17 cellular contexts compared by ENCODE assay signal in the genomic region with DNA sequence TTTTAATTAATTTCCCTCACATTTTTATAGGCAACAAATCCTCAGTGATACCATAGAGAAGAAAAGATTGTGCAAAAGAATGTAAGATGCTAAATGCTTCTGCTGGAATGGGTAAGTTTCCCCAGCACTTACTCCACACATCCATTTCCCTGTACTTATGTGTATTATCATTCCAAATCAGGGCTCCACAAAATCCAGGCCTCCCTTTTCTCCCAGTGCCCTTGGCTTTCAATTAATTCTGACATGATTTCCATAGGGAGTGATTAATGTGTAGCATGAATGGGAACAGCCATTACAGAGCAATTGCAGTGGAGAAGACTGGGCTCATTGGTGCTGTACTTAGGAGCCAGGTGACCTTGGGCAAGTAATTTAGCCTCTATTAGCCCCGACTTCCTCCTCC. TPM values are rescaled to one million over a fixed set of nuclear protein-coding genes. Genes with fewer than 3 reads are reported as not detected.
DNase-seq lines count a peak whose midpoint lies in the region; ATAC-seq and TF ChIP-seq lines count a peak whose summit lies in the region.
"Had no signal": no experiment of that assay in that cellular context is flagged by ENCODE, and none has a peak within 500 bp of the region (broad histone marks: within the 10 kb centered on the region; RNA-seq: fewer than 3 reads in every experiment).

No MANE protein-coding gene starts in this region.

- H3K79me2 ChIP-seq in HCT116 (ENCODE audit: insufficient read depth, low read length) = no peaks in the 10 kb centered on the region

- TF ChIP-seq CTCF in BE2C (IDR thresholded peaks at IDR 0.05; ENCODE audit: low read depth, low read length) (no peak), HCT116 (IDR thresholded peaks at IDR 0.05 in 2 of 3, conservative IDR thresholded peaks at IDR 0.05 in 1 of 3; ENCODE audit: borderline replicate concordance in 1 of 3, insufficient read depth in 1 of 3, low read depth in 2 of 3, low read length in 2 of 3) (no peak), nephron (IDR thresholded peaks at IDR 0.05; ENCODE audit: unreplicated experiment in 3 of 3) (no peak), GM13977 (IDR thresholded peaks at IDR 0.05; ENCODE audit: extremely low read depth, insufficient read depth, missing control alignments) (no peak)

- H3K27ac ChIP-seq in HCT116 (ENCODE audit: low read depth, low read length) = no peak overlapping the region
- H3K27ac ChIP-seq: BLaER1 treated with 17β-estradiol and CSF1 and Interleukin-3, amounts not matched to agents 10 nM and 100 nM; C4-2B had no signal

- H3K27me3 ChIP-seq in BE2C = no peaks in the 10 kb centered on the region
- H3K27me3 ChIP-seq in HCT116 (ENCODE audit: insufficient read depth, low read length) = no peaks in the 10 kb centered on the region
- H3K27me3 ChIP-seq: BLaER1 treated with 17β-estradiol and CSF1 and Interleukin-3, amounts not matched to agents 10 nM and 100 nM had no signal

- H3K36me3 Mint-ChIP-seq in nephron (ENCODE audit: low read depth) (no peaks in the 10 kb centered on the region), T-cell (no peaks in the 10 kb centered on the region)
- H3K36me3 Mint-ChIP-seq: CD8-positive, alpha-beta T cell had no signal

- BruUV-seq in HCT116 (replicated peaks; lab: Mats Ljungman, UMichigan) = no TSS peak

- POLR2A ChIA-PET in HCT116 (lab: Charles Lee) = no interaction called here
- POLR2A ChIA-PET in T-cell (lab: Charles Lee) = no interaction called here

- no peaks in the 10 kb centered on the region for H4K20me1 ChIP-seq in HCT116 (ENCODE audit: insufficient read depth)
- H4K20me1 ChIP-seq: BLaER1 treated with 17β-estradiol and CSF1 and Interleukin-3, amounts not matched to agents 10 nM and 100 nM had no signal

- H3K9me3 ChIP-seq in BE2C = no peaks in the 10 kb centered on the region
- no peaks in the 10 kb centered on the region for H3K9me3 ChIP-seq in HCT116 (ENCODE audit: control insufficient read depth in 1 of 2, insufficient read depth in 1 of 2, low read depth in 1 of 2, low read length in 2 of 2)
- H3K9me3 ChIP-seq: Caco-2 had no signal

- in situ Hi-C loops in GM13977 (cut with MboI; ENCODE audit: low pct_unique_long_range_greater_than_20kb, low sequenced_read_pairs, unreplicated experiment) = no loop called here

- H3K4me1 Mint-ChIP-seq in nephron = peaks cover 39% of the 10 kb centered on the region
- peaks cover 21 to 31% (median 24%) of the 10 kb centered on the region in 3 donors for H3K4me1 Mint-ChIP-seq in T-cell

- H3K4me1 ChIP-seq in BE2C (0 out of 2 replicates have a peak, but pooled peaks cover 3% of the 10 kb centered on the region), HCT116 (ENCODE audit: control insufficient read depth in 1 of 2, insufficient read depth in 2 of 2, low read length in 2 of 2) (peaks cover 0 to 10% of the 10 kb centered on the region in 2 experiments; a peak in 1 of 4 replicates)
- H3K4me1 ChIP-seq: Caco-2 had no signal

- CTCF ChIA-PET in HCT116 (lab: Charles Lee) (no interaction called here), T-cell (lab: Charles Lee) (no interaction called here)

- peak overlapping the region; percentile 14 for H2AFZ ChIP-seq in HCT116 (ENCODE audit: low read depth, low read length, poor library complexity, severe bottlenecking)

- no peak for TF ChIP-seq RAD21 in HCT116 (IDR thresholded peaks at IDR 0.05; ENCODE audit: low read depth)

- ATAC-seq in HCT116 (no peak), T-cell (replicated peaks in 1 of 4) (no peak)
- ATAC-seq: CD8-positive, alpha-beta T cell had no signal

- intact Hi-C loops in HCT116 (cut with micrococcal nuclease) = loop anchor here (5.0 kb wide), 1 partner anchor 582 kb away; no protein-coding TSS in a partner anchor

- H3K27ac Mint-ChIP-seq in nephron (peak overlapping the region in 2 of 3 experiments; percentile 54 to 58), T-cell (no peak overlapping the region)
- H3K27ac Mint-ChIP-seq: CD4-positive, alpha-beta T cell; CD8-positive, alpha-beta T cell had no signal

- H3K9ac ChIP-seq in HCT116 (ENCODE audit: low read length) = no peak overlapping the region
- H3K9ac ChIP-seq: BLaER1 treated with 17β-estradiol and CSF1 and Interleukin-3, amounts not matched to agents 10 nM and 100 nM had no signal

- DNase-seq in BE2C (peak; percentile 13), HCT116 (ENCODE audit: low read depth, low spot score) (no peak), SK-N-DZ (ENCODE audit: low spot score) (peak; percentile 49), kidney glomerular epithelial cell (lab: John Stamatoyannopoulos, UW) (no peak), T-cell (no peak), GM13977 (ENCODE audit: low spot score) (no peak)
- DNase-seq: 8988T; ACHN; Caco-2; Calu3; CD4-positive, alpha-beta T cell; CD8-positive, alpha-beta T cell; DMS79 treated with DMSO at 0.1 percent for 48 hours; GF-D8 had no signal

- H3K4me3 Mint-ChIP-seq in nephron (no peak overlapping the region), T-cell (no peak overlapping the region)
- H3K4me3 Mint-ChIP-seq: CD4-positive, alpha-beta T cell; CD8-positive, alpha-beta T cell had no signal

- H3K9me3 Mint-ChIP-seq in nephron (no peaks in the 10 kb centered on the region), T-cell (no peaks in the 10 kb centered on the region)
- H3K9me3 Mint-ChIP-seq: CD4-positive, alpha-beta T cell; CD8-positive, alpha-beta T cell had no signal

- H3K4me2 ChIP-seq in HCT116 (ENCODE audit: low read length) = no peak overlapping the region
- H3K4me2 ChIP-seq: BLaER1 treated with 17β-estradiol and CSF1 and Interleukin-3, amounts not matched to agents 10 nM and 100 nM had no signal

- H3K36me3 ChIP-seq in BE2C (no peaks in the 10 kb centered on the region), HCT116 (ENCODE audit: control insufficient read depth in 1 of 2, insufficient read depth in 2 of 2, low read length in 2 of 2) (no peaks in the 10 kb centered on the region)
- H3K36me3 ChIP-seq: BLaER1 treated with 17β-estradiol and CSF1 and Interleukin-3, amounts not matched to agents 10 nM and 100 nM had no signal

- RAD21 ChIA-PET in HCT116 (lab: Charles Lee; ENCODE audit: low non-redundant PET in 1 of 2, low total read pairs in 2 of 2, uncharacterized antibody in 2 of 2, unreplicated experiment in 2 of 2) = no interaction called here

- no peaks in the 10 kb centered on the region for H3K9me2 ChIP-seq in HCT116 (ENCODE audit: insufficient read depth)

- no peak for TF ChIP-seq POLR2A in HCT116 (IDR thresholded peaks at IDR 0.05; ENCODE audit: borderline replicate concordance, extremely low read depth, insufficient read depth, insufficient read length)

- H3K4me3 ChIP-seq in BE2C (ENCODE audit: low read depth, low read length) (no peak overlapping the region), HCT116 (replicated peaks in 1 of 2; ENCODE audit: low read depth in 1 of 2, low read length in 2 of 2) (no peak overlapping the region)
- H3K4me3 ChIP-seq: BLaER1 treated with 17β-estradiol and CSF1 and Interleukin-3, amounts not matched to agents 10 nM and 100 nM had no signal

- H3K27me3 Mint-ChIP-seq in nephron (ENCODE audit: low read depth) (peaks cover 3% of the 10 kb centered on the region), T-cell (no peaks in the 10 kb centered on the region)
- H3K27me3 Mint-ChIP-seq: CD4-positive, alpha-beta T cell had no signal

TF ChIP-seq in HCT116, 20 proteins besides CTCF, POLR2A, EP300 and RAD21 (continues in another document):
- TF ChIP-seq POLR2AphosphoS5 (IDR thresholded peaks at IDR 0.05; ENCODE audit: low read depth, low read length) (no peak), FOSL1 (IDR thresholded peaks at IDR 0.05; ENCODE audit: low read depth) (no peak), CBX3 (IDR thresholded peaks at IDR 0.05; ENCODE audit: low read depth) (no peak), EGR1 (IDR thresholded peaks at IDR 0.05; ENCODE audit: low read depth) (no peak)
- TF ChIP-seq, protein P1, sequence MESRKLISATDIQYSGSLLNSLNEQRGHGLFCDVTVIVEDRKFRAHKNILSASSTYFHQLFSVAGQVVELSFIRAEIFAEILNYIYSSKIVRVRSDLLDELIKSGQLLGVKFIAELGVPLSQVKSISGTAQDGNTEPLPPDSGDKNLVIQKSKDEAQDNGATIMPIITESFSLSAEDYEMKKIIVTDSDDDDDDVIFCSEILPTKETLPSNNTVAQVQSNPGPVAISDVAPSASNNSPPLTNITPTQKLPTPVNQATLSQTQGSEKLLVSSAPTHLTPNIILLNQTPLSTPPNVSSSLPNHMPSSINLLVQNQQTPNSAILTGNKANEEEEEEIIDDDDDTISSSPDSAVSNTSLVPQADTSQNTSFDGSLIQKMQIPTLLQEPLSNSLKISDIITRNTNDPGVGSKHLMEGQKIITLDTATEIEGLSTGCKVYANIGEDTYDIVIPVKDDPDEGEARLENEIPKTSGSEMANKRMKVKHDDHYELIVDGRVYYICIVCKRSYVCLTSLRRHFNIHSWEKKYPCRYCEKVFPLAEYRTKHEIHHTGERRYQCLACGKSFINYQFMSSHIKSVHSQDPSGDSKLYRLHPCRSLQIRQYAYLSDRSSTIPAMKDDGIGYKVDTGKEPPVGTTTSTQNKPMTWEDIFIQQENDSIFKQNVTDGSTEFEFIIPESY (IDR thresholded peaks at IDR 0.05; ENCODE audit: extremely low read depth, insufficient replicate concordance, low read length) = no peak
- TF ChIP-seq, protein P2, sequence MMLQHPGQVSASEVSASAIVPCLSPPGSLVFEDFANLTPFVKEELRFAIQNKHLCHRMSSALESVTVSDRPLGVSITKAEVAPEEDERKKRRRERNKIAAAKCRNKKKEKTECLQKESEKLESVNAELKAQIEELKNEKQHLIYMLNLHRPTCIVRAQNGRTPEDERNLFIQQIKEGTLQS (IDR thresholded peaks at IDR 0.05) = no peak

RNA-seq across cellular contexts. Expression of a gene that starts 41.3 kb away (rescaled TPM):
- 52.3 TPM for polyA plus RNA-seq in BE2C (2012; ENCODE audit: insufficient read depth, insufficient read length, low read depth)
- total RNA-seq in HCT116 (2021; ENCODE audit: unreplicated experiment) (75.1 TPM), T-cell (10 to 100 TPM; 39.1 to 71.8 (median 51.6) TPM)
- 41.2 and 49.8 TPM in 2 replicates for polyA plus RNA-seq in HCT116 (2012)
- polyA plus RNA-seq in SK-N-DZ (2014; cell fraction: cytosol; rRNA removed) = 161 and 178 TPM in 2 replicates
- 128 and 165 TPM in 2 replicates for polyA plus RNA-seq in SK-N-DZ (2014; cell fraction: nucleus; rRNA removed)

Comparison
In these comparisons a context has a peak if more than half of its experiments do, and no peak if none do; other contexts are left out.
1. DNase-seq: peak in BE2C (single experiment) and SK-N-DZ (single experiment); none in HCT116 (single experiment), kidney glomerular epithelial cell (single experiment), T-cell (0 of 34) and GM13977 (single experiment).
2. H3K27ac Mint-ChIP-seq: peak in nephron (2 of 3); none in T-cell (0 of 2).